In genomic region chr7:128201690-128202085, GRCh38 we compare ENCODE assay signal across 17 cellular contexts. TPM values are rescaled to one million over a fixed set of nuclear protein-coding genes. Genes with fewer than 3 reads are reported as not detected.
DNase-seq lines count a peak whose midpoint lies in the region; ATAC-seq and TF ChIP-seq lines count a peak whose summit lies in the region.
"Had no signal": no experiment of that assay in that cellular context is flagged by ENCODE, and none has a peak within 500 bp of the region (broad histone marks: within the 10 kb centered on the region; RNA-seq: fewer than 3 reads in every experiment).

No MANE protein-coding gene starts in this region.

- POLR2A ChIA-PET in CD4-positive, alpha-beta T cell (lab: Charles Lee): no interaction called here

- H3K27ac Mint-ChIP-seq in CD4-positive, alpha-beta T cell: no peak overlapping the region
- H3K27ac Mint-ChIP-seq in endothelial cell (ENCODE audit: unreplicated experiment): no peak overlapping the region
- H3K27ac Mint-ChIP-seq in neural crest cell (ENCODE audit: unreplicated experiment): no peak overlapping the region

- no peak for DNase-seq in CD4-positive, alpha-beta T cell
- DNase-seq in NT2/D1 (ENCODE audit: low read depth, low spot score): no peak
- no peak for DNase-seq in endothelial cell (ENCODE audit: low spot score)
- no peak for DNase-seq in neural crest cell (ENCODE audit: low read depth, low spot score)
- DNase-seq in NCI-H2196 (lab: John Stamatoyannopoulos, UW; ENCODE audit: unreplicated experiment): no peak
- DNase-seq in sciatic nerve (ENCODE audit: low spot score): no peak
- DNase-seq in MV-4-11 (lab: John Stamatoyannopoulos, UW): no peak
- DNase-seq in cortex of kidney (lab: John Stamatoyannopoulos, UW): no peak
- DNase-seq: Caco-2; caudate nucleus; foreskin fibroblast; left lung; NCI-H1694 treated with DMSO at 0.1 percent for 48 hours; NK-92 treated with Interleukin-12 subunit alpha and Interleukin-12 subunit beta, amount 100 ng/mL, for 24 hours; uterus had no signal

- intact Hi-C loops in CD4-positive, alpha-beta T cell (cut with DNase I, micrococcal nuclease): no loop called here
- intact Hi-C loops in sciatic nerve (cut with DNase I): no loop called here

- H3K9ac ChIP-seq in NT2/D1 (ENCODE audit: insufficient read length, low read depth): peak overlapping the region; percentile 15

- no peak for ATAC-seq in CD4-positive, alpha-beta T cell (ENCODE audit: poor library complexity)
- no peak for ATAC-seq in sciatic nerve
- ATAC-seq: left lung had no signal

- peak overlapping the region; percentile 50 for H3K4me3 ChIP-seq in NT2/D1 (ENCODE audit: insufficient read length, low read depth)

- H3K27ac ChIP-seq in CD4-positive, alpha-beta T cell (ENCODE audit: low read depth, low read length): no peak overlapping the region
- H3K27ac ChIP-seq: left lung, uterus had no signal

- no peaks in the 10 kb centered on the region for H3K36me3 Mint-ChIP-seq in CD4-positive, alpha-beta T cell (ENCODE audit: low read depth)
- H3K36me3 Mint-ChIP-seq in endothelial cell (ENCODE audit: low read depth, unreplicated experiment) (no peaks in the 10 kb centered on the region), neural crest cell (ENCODE audit: low read depth) (no peaks in the 10 kb centered on the region)

- no peak for TF ChIP-seq CTCF in CD4-positive, alpha-beta T cell (IDR thresholded peaks at IDR 0.05)
- TF ChIP-seq CTCF in endothelial cell (IDR thresholded peaks at IDR 0.05; ENCODE audit: unreplicated experiment) (no peak), neural crest cell (conservative IDR thresholded peaks at IDR 0.05) (no peak)

- CTCF ChIA-PET in CD4-positive, alpha-beta T cell (lab: Charles Lee): no interaction called here

- no peaks in the 10 kb centered on the region for H3K9me3 Mint-ChIP-seq in CD4-positive, alpha-beta T cell
- H3K9me3 Mint-ChIP-seq in endothelial cell (ENCODE audit: unreplicated experiment): no peaks in the 10 kb centered on the region
- no peaks in the 10 kb centered on the region for H3K9me3 Mint-ChIP-seq in neural crest cell

- H3K9me3 ChIP-seq in CD4-positive, alpha-beta T cell (ENCODE audit: control insufficient read depth, low read length): no peaks in the 10 kb centered on the region
- H3K9me3 ChIP-seq in NT2/D1 (ENCODE audit: insufficient read depth, low read length): no peaks in the 10 kb centered on the region
- H3K9me3 ChIP-seq: Caco-2, HAP-1, left lung, uterus had no signal

- H3K4me1 Mint-ChIP-seq in CD4-positive, alpha-beta T cell (ENCODE audit: low read depth): peaks cover 19% of the 10 kb centered on the region
- peaks cover 27% of the 10 kb centered on the region for H3K4me1 Mint-ChIP-seq in endothelial cell (ENCODE audit: unreplicated experiment)
- peaks cover 17% of the 10 kb centered on the region for H3K4me1 Mint-ChIP-seq in neural crest cell

- H3K27me3 Mint-ChIP-seq in CD4-positive, alpha-beta T cell: peaks cover 60% of the 10 kb centered on the region
- H3K27me3 Mint-ChIP-seq in endothelial cell (ENCODE audit: unreplicated experiment) (peaks cover 14% of the 10 kb centered on the region), neural crest cell (ENCODE audit: low read depth) (peaks cover 61% of the 10 kb centered on the region)

- peaks cover 2% of the 10 kb centered on the region for H3K4me1 ChIP-seq in NT2/D1 (ENCODE audit: insufficient read depth, insufficient read length)
- H3K4me1 ChIP-seq: Caco-2, HAP-1, uterus had no signal

- no peaks in the 10 kb centered on the region for H3K36me3 ChIP-seq in NT2/D1 (ENCODE audit: insufficient read depth, insufficient read length, low read length)
- H3K36me3 ChIP-seq: HAP-1, left lung, uterus had no signal

- H3K4me3 Mint-ChIP-seq in CD4-positive, alpha-beta T cell: peak overlapping the region; percentile 73
- H3K4me3 Mint-ChIP-seq in endothelial cell (ENCODE audit: unreplicated experiment): peak overlapping the region; percentile 38
- peak overlapping the region; percentile 14 for H3K4me3 Mint-ChIP-seq in neural crest cell

- H3K27me3 ChIP-seq in CD4-positive, alpha-beta T cell (ENCODE audit: control insufficient read depth, insufficient read depth, low read length): peaks cover 37% of the 10 kb centered on the region
- peaks cover 40% of the 10 kb centered on the region for H3K27me3 ChIP-seq in NT2/D1 (ENCODE audit: insufficient read depth, insufficient read length)

RNA-seq across cellular contexts. Expression of gene LEP, which starts 39.4 kb away (rescaled TPM):
- not detected for total RNA-seq in CD4-positive, alpha-beta T cell
- total RNA-seq in endothelial cell (ENCODE audit: unreplicated experiment) (not detected), neural crest cell (not detected in 2 replicates), sciatic nerve (7.2 TPM)
- total RNA-seq: Caco-2, renal cortical epithelial cell, uterus had no signal

Comparison
In these comparisons a context has a peak if more than half of its experiments do, and no peak if none do; other contexts are left out.
1. H3K4me3 Mint-ChIP-seq: peak in every context shown above with its lines; median percentile 73 in CD4-positive, alpha-beta T cell; 38 in endothelial cell; 14 in neural crest cell.